Comparison of ENCODE assay signal across 1 cellular context in the genomic region with DNA sequence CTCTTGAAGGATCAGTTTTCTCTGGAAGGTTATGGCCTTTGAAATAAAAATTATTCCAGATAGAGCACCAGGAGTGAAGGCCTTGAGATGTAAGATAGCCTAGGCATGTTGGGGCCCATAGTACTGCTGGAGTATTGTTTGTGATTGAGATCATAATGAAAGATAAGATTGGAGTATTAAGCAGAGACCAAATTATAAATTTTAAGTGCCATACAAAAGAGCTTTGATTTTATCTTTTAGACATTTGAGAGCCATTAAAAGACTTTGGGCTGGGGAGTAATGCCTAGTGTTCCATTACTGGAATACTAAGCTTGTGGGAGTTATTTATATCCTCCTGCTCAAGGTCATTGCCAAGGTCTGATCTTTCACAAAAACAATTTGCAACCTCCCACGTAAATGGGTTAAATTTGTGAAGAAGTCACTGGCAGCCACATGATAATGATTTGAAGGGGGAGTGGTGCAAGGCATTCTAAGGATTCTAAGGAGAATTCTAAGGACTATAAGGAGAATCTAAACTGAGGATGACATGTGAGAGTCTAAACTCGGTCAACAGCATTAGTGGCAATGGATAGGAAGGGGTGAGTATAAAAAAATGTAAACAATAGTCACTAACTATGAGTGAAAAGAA.
A peak's percentile ranks its signal among the peaks of the same experiment; 100 is the strongest.
TF ChIP-seq lines count a peak whose summit lies in the region.

No MANE protein-coding gene starts in this region.

TF ChIP-seq in SK-N-SH, 30 proteins besides CTCF, POLR2A, EP300 and RAD21:
- 0 out of 2 replicates have a peak, but pooled peaks have one; percentile 20 for TF ChIP-seq TEAD4 (IDR thresholded peaks at IDR 0.05; ENCODE audit: borderline replicate concordance, insufficient read depth)
- no peak for TF ChIP-seq FOXJ3 (CRISPR knock-in tag; IDR thresholded peaks at IDR 0.05)
- no peak for TF ChIP-seq SMC3 (IDR thresholded peaks at IDR 0.05; ENCODE audit: low read depth, low read length)
- TF ChIP-seq NRF1 (IDR thresholded peaks at IDR 0.05; ENCODE audit: low read depth, low read length) = no peak
- TF ChIP-seq YY1 (IDR thresholded peaks at IDR 0.05; ENCODE audit: low read depth) = no peak
- peak; percentile 28; the same call in 1 of the 2 replicates for TF ChIP-seq MXI1 (IDR thresholded peaks at IDR 0.05; ENCODE audit: low read depth, low read length)
- TF ChIP-seq FOSL2 (IDR thresholded peaks at IDR 0.05; ENCODE audit: borderline replicate concordance, low read depth) = no peak
- TF ChIP-seq NFIC (IDR thresholded peaks at IDR 0.05; ENCODE audit: borderline replicate concordance) = no peak
- TF ChIP-seq POLR2AphosphoS5 (IDR thresholded peaks at IDR 0.05; ENCODE audit: low read depth, low read length) = no peak
- TF ChIP-seq RFX5 (IDR thresholded peaks at IDR 0.05; ENCODE audit: low read length) = no peak
- no peak for TF ChIP-seq USF1 (IDR thresholded peaks at IDR 0.05; ENCODE audit: borderline replicate concordance, low read depth)
- peak; percentile 39; the same call in 1 of the 2 replicates for TF ChIP-seq TCF12 (IDR thresholded peaks at IDR 0.05)
- no peak for TF ChIP-seq JUND (IDR thresholded peaks at IDR 0.05)
- no peak for TF ChIP-seq RCOR1 (IDR thresholded peaks at IDR 0.05; ENCODE audit: low read length)
- no peak for TF ChIP-seq ELF1 (IDR thresholded peaks at IDR 0.05)
- TF ChIP-seq GABPA (IDR thresholded peaks at IDR 0.05; ENCODE audit: low read depth) = no peak
- TF ChIP-seq, protein P1, sequence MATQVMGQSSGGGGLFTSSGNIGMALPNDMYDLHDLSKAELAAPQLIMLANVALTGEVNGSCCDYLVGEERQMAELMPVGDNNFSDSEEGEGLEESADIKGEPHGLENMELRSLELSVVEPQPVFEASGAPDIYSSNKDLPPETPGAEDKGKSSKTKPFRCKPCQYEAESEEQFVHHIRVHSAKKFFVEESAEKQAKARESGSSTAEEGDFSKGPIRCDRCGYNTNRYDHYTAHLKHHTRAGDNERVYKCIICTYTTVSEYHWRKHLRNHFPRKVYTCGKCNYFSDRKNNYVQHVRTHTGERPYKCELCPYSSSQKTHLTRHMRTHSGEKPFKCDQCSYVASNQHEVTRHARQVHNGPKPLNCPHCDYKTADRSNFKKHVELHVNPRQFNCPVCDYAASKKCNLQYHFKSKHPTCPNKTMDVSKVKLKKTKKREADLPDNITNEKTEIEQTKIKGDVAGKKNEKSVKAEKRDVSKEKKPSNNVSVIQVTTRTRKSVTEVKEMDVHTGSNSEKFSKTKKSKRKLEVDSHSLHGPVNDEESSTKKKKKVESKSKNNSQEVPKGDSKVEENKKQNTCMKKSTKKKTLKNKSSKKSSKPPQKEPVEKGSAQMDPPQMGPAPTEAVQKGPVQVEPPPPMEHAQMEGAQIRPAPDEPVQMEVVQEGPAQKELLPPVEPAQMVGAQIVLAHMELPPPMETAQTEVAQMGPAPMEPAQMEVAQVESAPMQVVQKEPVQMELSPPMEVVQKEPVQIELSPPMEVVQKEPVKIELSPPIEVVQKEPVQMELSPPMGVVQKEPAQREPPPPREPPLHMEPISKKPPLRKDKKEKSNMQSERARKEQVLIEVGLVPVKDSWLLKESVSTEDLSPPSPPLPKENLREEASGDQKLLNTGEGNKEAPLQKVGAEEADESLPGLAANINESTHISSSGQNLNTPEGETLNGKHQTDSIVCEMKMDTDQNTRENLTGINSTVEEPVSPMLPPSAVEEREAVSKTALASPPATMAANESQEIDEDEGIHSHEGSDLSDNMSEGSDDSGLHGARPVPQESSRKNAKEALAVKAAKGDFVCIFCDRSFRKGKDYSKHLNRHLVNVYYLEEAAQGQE (IDR thresholded peaks at IDR 0.05; ENCODE audit: low read depth, low read length) = no peak
- TF ChIP-seq USF2 (IDR thresholded peaks at IDR 0.05; ENCODE audit: borderline replicate concordance, low read depth, low read length) = no peak
- TF ChIP-seq, protein P2, sequence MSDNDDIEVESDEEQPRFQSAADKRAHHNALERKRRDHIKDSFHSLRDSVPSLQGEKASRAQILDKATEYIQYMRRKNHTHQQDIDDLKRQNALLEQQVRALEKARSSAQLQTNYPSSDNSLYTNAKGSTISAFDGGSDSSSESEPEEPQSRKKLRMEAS (IDR thresholded peaks at IDR 0.05; ENCODE audit: low read depth) = no peak
- TF ChIP-seq, protein P3, sequence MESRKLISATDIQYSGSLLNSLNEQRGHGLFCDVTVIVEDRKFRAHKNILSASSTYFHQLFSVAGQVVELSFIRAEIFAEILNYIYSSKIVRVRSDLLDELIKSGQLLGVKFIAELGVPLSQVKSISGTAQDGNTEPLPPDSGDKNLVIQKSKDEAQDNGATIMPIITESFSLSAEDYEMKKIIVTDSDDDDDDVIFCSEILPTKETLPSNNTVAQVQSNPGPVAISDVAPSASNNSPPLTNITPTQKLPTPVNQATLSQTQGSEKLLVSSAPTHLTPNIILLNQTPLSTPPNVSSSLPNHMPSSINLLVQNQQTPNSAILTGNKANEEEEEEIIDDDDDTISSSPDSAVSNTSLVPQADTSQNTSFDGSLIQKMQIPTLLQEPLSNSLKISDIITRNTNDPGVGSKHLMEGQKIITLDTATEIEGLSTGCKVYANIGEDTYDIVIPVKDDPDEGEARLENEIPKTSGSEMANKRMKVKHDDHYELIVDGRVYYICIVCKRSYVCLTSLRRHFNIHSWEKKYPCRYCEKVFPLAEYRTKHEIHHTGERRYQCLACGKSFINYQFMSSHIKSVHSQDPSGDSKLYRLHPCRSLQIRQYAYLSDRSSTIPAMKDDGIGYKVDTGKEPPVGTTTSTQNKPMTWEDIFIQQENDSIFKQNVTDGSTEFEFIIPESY (IDR thresholded peaks at IDR 0.05; ENCODE audit: borderline replicate concordance, low read depth) = no peak
- TF ChIP-seq TAF1 (IDR thresholded peaks at IDR 0.05; ENCODE audit: borderline replicate concordance, low read depth, low read length) = no peak
- TF ChIP-seq FOXM1 (IDR thresholded peaks at IDR 0.05; ENCODE audit: low read depth) = no peak
- TF ChIP-seq EZH2phosphoT487 (IDR thresholded peaks at IDR 0.05; ENCODE audit: borderline replicate concordance, low read depth) = no peak
- TF ChIP-seq SIN3A (IDR thresholded peaks at IDR 0.05; ENCODE audit: borderline replicate concordance, low read depth, low read length) = no peak
- 0 out of 2 replicates have a peak, but pooled peaks have one; percentile 30 for TF ChIP-seq MEF2A (IDR thresholded peaks at IDR 0.05; ENCODE audit: borderline replicate concordance, low read depth)
- TF ChIP-seq IRF3 (IDR thresholded peaks at IDR 0.05; ENCODE audit: low read depth, low read length) = no peak
- TF ChIP-seq GATA2 (CRISPR knock-in tag; IDR thresholded peaks at IDR 0.05) = peak; percentile 41
- no peak for TF ChIP-seq RXRA (IDR thresholded peaks at IDR 0.05; ENCODE audit: borderline replicate concordance, low read depth)
- TF ChIP-seq, protein P4, sequence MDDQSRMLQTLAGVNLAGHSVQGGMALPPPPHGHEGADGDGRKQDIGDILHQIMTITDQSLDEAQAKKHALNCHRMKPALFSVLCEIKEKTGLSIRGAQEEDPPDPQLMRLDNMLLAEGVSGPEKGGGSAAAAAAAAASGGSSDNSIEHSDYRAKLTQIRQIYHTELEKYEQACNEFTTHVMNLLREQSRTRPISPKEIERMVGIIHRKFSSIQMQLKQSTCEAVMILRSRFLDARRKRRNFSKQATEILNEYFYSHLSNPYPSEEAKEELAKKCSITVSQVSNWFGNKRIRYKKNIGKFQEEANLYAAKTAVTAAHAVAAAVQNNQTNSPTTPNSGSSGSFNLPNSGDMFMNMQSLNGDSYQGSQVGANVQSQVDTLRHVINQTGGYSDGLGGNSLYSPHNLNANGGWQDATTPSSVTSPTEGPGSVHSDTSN (IDR thresholded peaks at IDR 0.05) = no peak
